Comparison of ENCODE assay signal across 14 cellular contexts in genomic region chr18:57816208-57816999, GRCh38. TPM values are rescaled to one million over a fixed set of nuclear protein-coding genes. Genes with fewer than 3 reads are reported as not detected.
DNase-seq lines count a peak whose midpoint lies in the region; ATAC-seq and TF ChIP-seq lines count a peak whose summit lies in the region.
"Had no signal": no experiment of that assay in that cellular context is flagged by ENCODE, and none has a peak within 500 bp of the region (broad histone marks: within the 10 kb centered on the region; RNA-seq: fewer than 3 reads in every experiment).

No MANE protein-coding gene starts in this region.

- H3K14ac ChIP-seq in IMR-90 (replicated peaks; ENCODE audit: low read depth, low read length): peak overlapping the region; percentile 86
- H3K14ac ChIP-seq in mesenchymal stem cell (ENCODE audit: low read length in 2 of 2): no peak overlapping the region

- H3K9me3 ChIP-seq in IMR-90 (ENCODE audit: control insufficient read depth, insufficient read depth, low read length) (peaks cover 6% of the 10 kb centered on the region; the same call in 1 of the 2 replicates), mesenchymal stem cell (ENCODE audit: control insufficient read depth, low read length) (peaks cover 10% of the 10 kb centered on the region)

- peaks cover 11% of the 10 kb centered on the region for H3K4me1 ChIP-seq in IMR-90 (ENCODE audit: control insufficient read depth, insufficient read depth, low read length)
- peaks cover 4% of the 10 kb centered on the region for H3K4me1 ChIP-seq in mesenchymal stem cell (ENCODE audit: control insufficient read depth, insufficient read depth, low read depth, low read length)
- H3K4me1 ChIP-seq: BLaER1 treated with 17β-estradiol and CSF1 and Interleukin-3, amounts not matched to agents 10 nM and 100 nM had no signal

- H3K27me3 ChIP-seq in IMR-90 (ENCODE audit: control insufficient read depth, insufficient read depth, low read length): no peaks in the 10 kb centered on the region
- no peaks in the 10 kb centered on the region for H3K27me3 ChIP-seq in mesenchymal stem cell (ENCODE audit: control insufficient read depth in 1 of 2, insufficient read depth in 1 of 2, low read length in 2 of 2)
- H3K27me3 ChIP-seq in H7 (ENCODE audit: control insufficient read depth, insufficient read depth, low read length): no peaks in the 10 kb centered on the region
- H3K27me3 ChIP-seq: BLaER1 treated with 17β-estradiol and CSF1 and Interleukin-3, amounts not matched to agents 10 nM and 100 nM had no signal

- peak overlapping the region; percentile 72 for H4K91ac ChIP-seq in IMR-90 (ENCODE audit: insufficient read depth, low read depth, low read length)
- H4K91ac ChIP-seq in mesenchymal stem cell (ENCODE audit: low read length): no peak overlapping the region

- H3K36me3 ChIP-seq in IMR-90 (ENCODE audit: control insufficient read depth, insufficient read depth, low read length): no peaks in the 10 kb centered on the region
- H3K36me3 ChIP-seq in mesenchymal stem cell (ENCODE audit: control insufficient read depth in 1 of 2, insufficient read depth in 2 of 2, low read depth in 1 of 2, low read length in 2 of 2): no peaks in the 10 kb centered on the region
- H3K36me3 ChIP-seq in H7 (replicated peaks; ENCODE audit: control insufficient read depth, insufficient read depth, low read length): no peaks in the 10 kb centered on the region

- H4K8ac ChIP-seq in IMR-90 (ENCODE audit: low read depth in 2 of 2, low read length in 2 of 2) (peak overlapping the region; percentile 14 to 65; a peak in 1 of 4 replicates), mesenchymal stem cell (ENCODE audit: low read length) (no peak overlapping the region)

- H2AK5ac ChIP-seq in IMR-90 (ENCODE audit: low read depth, low read length): peak overlapping the region; percentile 87
- H2AK5ac ChIP-seq in mesenchymal stem cell (ENCODE audit: low read length, severe bottlenecking): peak overlapping the region; percentile 86

- no peaks in the 10 kb centered on the region for H4K20me1 ChIP-seq in IMR-90 (ENCODE audit: insufficient read depth, low read length)
- H4K20me1 ChIP-seq: BLaER1 treated with 17β-estradiol and CSF1 and Interleukin-3, amounts not matched to agents 10 nM and 100 nM had no signal

- no peak overlapping the region for H4K5ac ChIP-seq in IMR-90 (ENCODE audit: low read depth, low read length)

- H2AK9ac ChIP-seq in IMR-90 (replicated peaks; ENCODE audit: low read depth, low read length, poor library complexity): peak overlapping the region; percentile 23

- H2BK5ac ChIP-seq in IMR-90 (ENCODE audit: low read depth, low read length, poor library complexity, severe bottlenecking) (peak overlapping the region; percentile 1), mesenchymal stem cell (ENCODE audit: low read depth, low read length, poor library complexity, severe bottlenecking) (no peak overlapping the region)

- H3K23ac ChIP-seq in IMR-90 (ENCODE audit: low read depth, low read length) (no peak overlapping the region), mesenchymal stem cell (ENCODE audit: low read length in 2 of 2) (no peak overlapping the region)

- peak overlapping the region; percentile 77 for H2BK120ac ChIP-seq in IMR-90 (ENCODE audit: low read depth, low read length)
- H2BK120ac ChIP-seq in mesenchymal stem cell (ENCODE audit: low read depth, low read length): no peak overlapping the region

- H3K9me1 ChIP-seq in IMR-90 (ENCODE audit: insufficient read depth, low read length): peaks cover 27% of the 10 kb centered on the region

- H3K18ac ChIP-seq in IMR-90 (ENCODE audit: low read depth, low read length): no peak overlapping the region
- H3K18ac ChIP-seq in mesenchymal stem cell (ENCODE audit: low read depth in 1 of 2, low read length in 2 of 2): no peak overlapping the region

- no peak overlapping the region for H2BK12ac ChIP-seq in mesenchymal stem cell (ENCODE audit: low read length in 2 of 2)

- H3K4ac ChIP-seq in IMR-90 (ENCODE audit: low read depth, low read length) (peak overlapping the region; percentile 84), mesenchymal stem cell (ENCODE audit: low read depth in 1 of 2, low read length in 2 of 2) (no peak overlapping the region)

- ATAC-seq in IMR-90 (ENCODE audit: low read depth): no peak
- no peak for ATAC-seq in GM18873 (IDR thresholded peaks at IDR 0.05; ENCODE audit: low FRiP score, unreplicated experiment)

- H2AFZ ChIP-seq in IMR-90 (replicated peaks; ENCODE audit: low read length, poor library complexity): peak overlapping the region; percentile 79
- H2AFZ ChIP-seq in mesenchymal stem cell (ENCODE audit: low read depth, low read length): no peak overlapping the region

- BruUV-seq in IMR-90 (replicated peaks; lab: Mats Ljungman, UMichigan): no TSS peak

- 93% methylated on average over 2 of the region's 11 CpGs; no CpG with 5 or more reads in 1 of the 2 experiments for WGBS in IMR-90 (ENCODE audit: extremely low coverage in 2 of 2, insufficient read length in 1 of 2), 2 experiments
- 85% methylated on average over 11 of the region's 11 CpGs for WGBS in mesenchymal stem cell

- in situ Hi-C loops in IMR-90 (cut with MboI; ENCODE audit: low sequenced_read_pairs): no loop called here

- peak; percentile 21 for DNase-seq in NCI-H146 (lab: John Stamatoyannopoulos, UW)
- DNase-seq in NCI-H146 treated with DMSO at 0.1 percent for 48 hours (lab: John Stamatoyannopoulos, UW; ENCODE audit: unreplicated experiment): no peak
- no peak for DNase-seq in IMR-90
- peak; percentile 9 for DNase-seq in ecto neural progenitor cell (ENCODE audit: low spot score)
- DNase-seq in mesenchymal stem cell: no peak
- DNase-seq in H4 (ENCODE audit: low spot score): no peak
- DNase-seq in H7: no peak
- DNase-seq: 8988T, DMS 273 treated with DMSO at 0.1 percent for 48 hours, EL, HCEC 1CT, NCI-H1436 treated with DMSO at 0.1 percent for 48 hours had no signal

- POLR2A ChIA-PET in IMR-90 (lab: Charles Lee; ENCODE audit: unreplicated experiment): no interaction called here

- dilution Hi-C loops in IMR-90 (cut with HindIII; ENCODE audit: low sequenced_read_pairs, unreplicated experiment): no loop called here

- no peak for TF ChIP-seq CTCF in IMR-90 (conservative IDR thresholded peaks at IDR 0.05; ENCODE audit: low read depth, low read length)

- H3K56ac ChIP-seq in IMR-90 (ENCODE audit: extremely low read depth, insufficient read depth, low read length): no peak overlapping the region

- H3K27ac ChIP-seq in IMR-90 (ENCODE audit: insufficient read depth, low read length) (no peak overlapping the region), mesenchymal stem cell (ENCODE audit: low read length, poor library complexity, severe bottlenecking) (no peak overlapping the region)
- H3K27ac ChIP-seq: BLaER1 treated with 17β-estradiol and CSF1 and Interleukin-3, amounts not matched to agents 10 nM and 100 nM had no signal

- H3K4me3 ChIP-seq in IMR-90 (ENCODE audit: insufficient read depth, low read depth, low read length) (no peak overlapping the region), mesenchymal stem cell (ENCODE audit: insufficient read depth in 1 of 2, low read depth in 1 of 2, low read length in 2 of 2) (no peak overlapping the region), H7 (ENCODE audit: insufficient read depth, low read depth, low read length) (no peak overlapping the region)
- H3K4me3 ChIP-seq: BLaER1 treated with 17β-estradiol and CSF1 and Interleukin-3, amounts not matched to agents 10 nM and 100 nM had no signal

- no peak for TF ChIP-seq RAD21 in IMR-90 (IDR thresholded peaks at IDR 0.05; ENCODE audit: low read length)

- peak overlapping the region; percentile 82 for H2BK20ac ChIP-seq in IMR-90 (ENCODE audit: low read depth, low read length)

- H3K4me2 ChIP-seq in IMR-90 (ENCODE audit: low read depth, low read length): no peak overlapping the region
- no peak overlapping the region for H3K4me2 ChIP-seq in mesenchymal stem cell (ENCODE audit: low read length, poor library complexity, severe bottlenecking)
- H3K4me2 ChIP-seq: BLaER1 treated with 17β-estradiol and CSF1 and Interleukin-3, amounts not matched to agents 10 nM and 100 nM had no signal

- TF ChIP-seq POLR2A in IMR-90 (IDR thresholded peaks at IDR 0.05; ENCODE audit: low read depth, low read length): no peak

- H3K79me1 ChIP-seq in IMR-90 (ENCODE audit: low read depth in 1 of 2, low read length in 2 of 2): peaks cover 0 to 5% of the 10 kb centered on the region in 2 experiments; a peak in 1 of 4 replicates
- H3K79me1 ChIP-seq in mesenchymal stem cell (replicated peaks; ENCODE audit: low read length, poor library complexity, severe bottlenecking): no peaks in the 10 kb centered on the region

- H3K9ac ChIP-seq in IMR-90 (ENCODE audit: low read depth, low read length) (no peak overlapping the region), mesenchymal stem cell (ENCODE audit: low read length) (no peak overlapping the region)
- H3K9ac ChIP-seq: BLaER1 treated with 17β-estradiol and CSF1 and Interleukin-3, amounts not matched to agents 10 nM and 100 nM had no signal

- intact Hi-C loops in IMR-90 (cut with micrococcal nuclease): no loop called here

- peak overlapping the region; percentile 89 for H2BK15ac ChIP-seq in IMR-90 (ENCODE audit: low read depth, low read length)
- no peak overlapping the region for H2BK15ac ChIP-seq in mesenchymal stem cell (ENCODE audit: low read depth, poor library complexity, severe bottlenecking)

- CTCF ChIA-PET in IMR-90 (lab: Yijun Ruan, JAX): no interaction called here

TF ChIP-seq in IMR-90, 13 proteins besides CTCF, POLR2A, EP300 and RAD21 (continues in another document):
- TF ChIP-seq MXI1 (IDR thresholded peaks at IDR 0.05; ENCODE audit: borderline replicate concordance, low read depth, low read length) (no peak), RFX5 (IDR thresholded peaks at IDR 0.05; ENCODE audit: low read depth, low read length) (no peak), USF2 (IDR thresholded peaks at IDR 0.05; ENCODE audit: low read depth, low read length) (no peak), FOS (IDR thresholded peaks at IDR 0.05; ENCODE audit: low read depth, low read length) (no peak), NFE2L2 (IDR thresholded peaks at IDR 0.05; ENCODE audit: low read depth, low read length) (no peak)

RNA-seq across cellular contexts. Expression of gene ATP8B1, which starts 13.3 kb away (rescaled TPM):
- total RNA-seq in IMR-90 (2012; rRNA removed): 136 and 170 TPM in 2 replicates
- 57.7 and 64.3 TPM in 2 replicates for polyA plus RNA-seq in IMR-90 (2012; rRNA removed)
- polyA plus RNA-seq in IMR-90 (2012; cell fraction: cytosol; rRNA removed): 23.4 and 27.5 TPM in 2 replicates
- 31.8 and 116 TPM in 2 replicates for polyA plus RNA-seq in IMR-90 (2012; cell fraction: nucleus; rRNA removed; ENCODE audit: low replicate concordance)
- polyA plus RNA-seq in mesenchymal stem cell (2013, experiment 1 of 2): 4.3 TPM
- polyA plus RNA-seq in mesenchymal stem cell (2013, experiment 2 of 2): 4.2 TPM
- 0.64 and 1.8 TPM in 2 replicates for total RNA-seq in H4 (2014; rRNA removed; shearing (Covaris generic))
- total RNA-seq in H7 (2014; rRNA removed; shearing (Covaris generic)): 1.4 and 2.4 TPM in 2 replicates

Comparison
In these comparisons a context has a peak if more than half of its experiments do, and no peak if none do; other contexts are left out.
1. DNase-seq: peak in NCI-H146 (single experiment) and ecto neural progenitor cell (single experiment); none in NCI-H146 treated with DMSO at 0.1 percent for 48 hours (single experiment), IMR-90 (single experiment), mesenchymal stem cell (single experiment), H4 (single experiment) and H7 (single experiment).
2. RNA of gene ATP8B1, which starts 13.3 kb away (total RNA-seq): 136 to 170 TPM in IMR-90; 1.4 to 2.4 TPM in H7 and 0.64 to 1.8 TPM in H4; every median in the first group is over 10 times any median in the second.